In genomic region chr22:37715760-37716159, GRCh38 we compare ENCODE assay signal across 35 cellular contexts.
"Had no signal": no experiment of that assay in that cellular context is flagged by ENCODE, and none has a peak within 500 bp of the region (broad histone marks: within the 10 kb centered on the region; RNA-seq: fewer than 3 reads in every experiment).

No MANE protein-coding gene starts in this region.

- H3K4me3 ChIP-seq: MG63 had no signal

- DNase-seq: Kasumi-1, MG63, MM.1S, MV-4-11, NCI-H1048, NCI-H1092, NCI-H1092 treated with DMSO at 0.1 percent for 48 hours, NCI-H1105, NCI-H1105 treated with DMSO at 0.1 percent for 48 hours, NCI-H1417, NCI-H1417 treated with DMSO at 0.1 percent for 48 hours, NCI-H1436, NCI-H1436 treated with DMSO at 0.1 percent for 48 hours, NCI-H146, NCI-H1694, NCI-H1694 treated with DMSO at 0.1 percent for 48 hours, NCI-H187, NCI-H187 treated with DMSO at 0.1 percent for 48 hours, NCI-H1930, NCI-H2029, NCI-H2029 treated with DMSO at 0.1 percent for 48 hours, NCI-H2081, NCI-H2081 treated with DMSO at 0.1 percent for 48 hours, NCI-H2107, NCI-H2171, NCI-H2171 treated with DMSO at 0.1 percent for 48 hours, NCI-H2227 treated with DMSO at 0.1 percent for 48 hours, NCI-H226, NCI-H345, NCI-H446, NCI-H446 treated with DMSO at 0.1 percent for 48 hours, NCI-H510A, NCI-H510A treated with DMSO at 0.1 percent for 48 hours, NCI-H524, NCI-H524 treated with DMSO at 0.1 percent for 48 hours had no signal

- H3K9me3 ChIP-seq: MG63 had no signal

- H3K27me3 ChIP-seq: MG63 had no signal

- H3K36me3 ChIP-seq: MG63 had no signal
